Comparison of ENCODE assay signal across 16 cellular contexts in genomic region chr4:22473268-22473667, GRCh38. TPM values are rescaled to one million over a fixed set of nuclear protein-coding genes. Genes with fewer than 3 reads are reported as not detected.
DNase-seq lines count a peak whose midpoint lies in the region; ATAC-seq and TF ChIP-seq lines count a peak whose summit lies in the region.
"Had no signal": no experiment of that assay in that cellular context is flagged by ENCODE, and none has a peak within 500 bp of the region (broad histone marks: within the 10 kb centered on the region; RNA-seq: fewer than 3 reads in every experiment).

No MANE protein-coding gene starts in this region.

- ATAC-seq in foreskin keratinocyte: peak; percentile 78
- ATAC-seq: activated T-cell treated with anti-CD3 and anti-CD28 coated beads, Interleukin-2, amount 50 U/mL, for 72 hours; T-helper 17 cell had no signal

- no peaks in the 10 kb centered on the region for H3K27me3 ChIP-seq in left ventricle myocardium inferior (ENCODE audit: low read depth)
- no peaks in the 10 kb centered on the region for H3K27me3 ChIP-seq in right atrium auricular region
- no peaks in the 10 kb centered on the region for H3K27me3 ChIP-seq in foreskin keratinocyte
- H3K27me3 ChIP-seq in transverse colon: no peaks in the 10 kb centered on the region
- H3K27me3 ChIP-seq: pancreas had no signal

- no peak for TF ChIP-seq POLR2A in transverse colon (IDR thresholded peaks at IDR 0.05)

- H3K27ac ChIP-seq in left ventricle myocardium inferior (replicated peaks) (peak overlapping the region; percentile 81), right atrium auricular region (peak overlapping the region in 1 of 2 donors; percentile 92), foreskin keratinocyte (peak overlapping the region; percentile 76), transverse colon (no peak overlapping the region)
- H3K27ac ChIP-seq: pancreas, PC-9 had no signal

- in situ Hi-C loops in astrocyte of the spinal cord (cut with HindIII; ENCODE audit: low sequenced_read_pairs): no loop called here
- in situ Hi-C loops in transverse colon (cut with MboI; ENCODE audit: low pct_ligation_motif_present in 1 of 4, low pct_unique_long_range_greater_than_20kb in 1 of 4, low sequenced_read_pairs in 3 of 4): no loop called here

- TF ChIP-seq CTCF in left ventricle myocardium inferior (IDR thresholded peaks at IDR 0.05; ENCODE audit: borderline replicate concordance) (no peak), right atrium auricular region (IDR thresholded peaks at IDR 0.05) (no peak), astrocyte of the spinal cord (IDR thresholded peaks at IDR 0.05; ENCODE audit: low read depth, low read length) (no peak), foreskin keratinocyte (conservative IDR thresholded peaks at IDR 0.05) (no peak), transverse colon (IDR thresholded peaks at IDR 0.05) (no peak)

- H3K4me1 ChIP-seq in left ventricle myocardium inferior (peaks cover 52% of the 10 kb centered on the region), right atrium auricular region (peaks cover 0 to 30% of the 10 kb centered on the region in 2 donors), foreskin keratinocyte (peaks cover 41% of the 10 kb centered on the region), transverse colon (peaks cover 6 to 31% (median 15%) of the 10 kb centered on the region in 4 donors)

- TF ChIP-seq EP300 in transverse colon (IDR thresholded peaks at IDR 0.05; ENCODE audit: low read depth): no peak

- DNase-seq in left ventricle myocardium inferior: no peak
- DNase-seq in right atrium auricular region (ENCODE audit: low spot score): no peak
- DNase-seq in astrocyte of the spinal cord (ENCODE audit: low read depth, low spot score): peak; percentile 79
- peak in 1 of 2 donors; percentile 71 for DNase-seq in foreskin keratinocyte
- no peak for DNase-seq in transverse colon
- no peak for DNase-seq in NCI-H1105 treated with DMSO at 0.1 percent for 48 hours (lab: John Stamatoyannopoulos, UW)
- DNase-seq in NCI-H446 (lab: John Stamatoyannopoulos, UW): no peak
- DNase-seq in NCI-H446 treated with DMSO at 0.1 percent for 48 hours (lab: John Stamatoyannopoulos, UW): no peak
- DNase-seq: activated CD4-positive, alpha-beta T cell treated with anti-CD3 and anti-CD28 coated beads, Interleukin-2, amount 10 ng/mL, durations not matched to agents 7 days and 5 days; activated T-cell treated with anti-CD3 and anti-CD28 coated beads, Interleukin-2, amount 50 U/mL, for 72 hours; amygdala; endodermal cell; NCI-H1105; pancreas; T-helper 17 cell had no signal

- WGBS in transverse colon (ENCODE audit: low coverage in 1 of 2), 2 donors: 68 to 75% methylated on average over 4 of the region's 4 CpGs

- H3K9me3 ChIP-seq in left ventricle myocardium inferior (replicated peaks) (no peaks in the 10 kb centered on the region), right atrium auricular region (no peaks in the 10 kb centered on the region), transverse colon (no peaks in the 10 kb centered on the region)
- H3K9me3 ChIP-seq: pancreas had no signal

- intact Hi-C loops in left ventricle myocardium inferior (cut with micrococcal nuclease) (no loop called here), transverse colon (cut with DNase I; ENCODE audit: low total_unique reads) (no loop called here)

- no peak overlapping the region for H3K4me3 ChIP-seq in left ventricle myocardium inferior
- H3K4me3 ChIP-seq in right atrium auricular region: no peak overlapping the region
- no peak overlapping the region for H3K4me3 ChIP-seq in astrocyte of the spinal cord (ENCODE audit: low read depth, low read length)
- no peak overlapping the region for H3K4me3 ChIP-seq in transverse colon
- H3K4me3 ChIP-seq: pancreas, PC-9 had no signal

- H3K36me3 ChIP-seq in left ventricle myocardium inferior (no peaks in the 10 kb centered on the region), right atrium auricular region (peaks cover 4% of the 10 kb centered on the region), transverse colon (peaks cover 0 to 3% (median 0%) of the 10 kb centered on the region in 4 donors)
- H3K36me3 ChIP-seq: pancreas had no signal

RNA-seq across cellular contexts. Expression of gene ADGRA3, which starts 42.6 kb away (rescaled TPM):
- total RNA-seq in left ventricle myocardium inferior (26.9 TPM), right atrium auricular region (10 to 100 TPM; 27.8 to 28.3 TPM), foreskin keratinocyte (47.6 and 47.7 TPM in 2 replicates), transverse colon (100 to 1,000 TPM in 1 of 4 donors, 10 to 100 TPM in 3; 76.7 to 126 (median 91.1) TPM)
- polyA plus RNA-seq in foreskin keratinocyte: 13.5 and 17.0 TPM in 2 replicates

Comparison
In these comparisons a context has a peak if more than half of its experiments do, and no peak if none do; other contexts are left out.
1. H3K27ac ChIP-seq: peak in left ventricle myocardium inferior (single experiment) and foreskin keratinocyte (single experiment); none in transverse colon (0 of 4).